ENCODE assay signal across 8 cellular contexts in the genomic region with DNA sequence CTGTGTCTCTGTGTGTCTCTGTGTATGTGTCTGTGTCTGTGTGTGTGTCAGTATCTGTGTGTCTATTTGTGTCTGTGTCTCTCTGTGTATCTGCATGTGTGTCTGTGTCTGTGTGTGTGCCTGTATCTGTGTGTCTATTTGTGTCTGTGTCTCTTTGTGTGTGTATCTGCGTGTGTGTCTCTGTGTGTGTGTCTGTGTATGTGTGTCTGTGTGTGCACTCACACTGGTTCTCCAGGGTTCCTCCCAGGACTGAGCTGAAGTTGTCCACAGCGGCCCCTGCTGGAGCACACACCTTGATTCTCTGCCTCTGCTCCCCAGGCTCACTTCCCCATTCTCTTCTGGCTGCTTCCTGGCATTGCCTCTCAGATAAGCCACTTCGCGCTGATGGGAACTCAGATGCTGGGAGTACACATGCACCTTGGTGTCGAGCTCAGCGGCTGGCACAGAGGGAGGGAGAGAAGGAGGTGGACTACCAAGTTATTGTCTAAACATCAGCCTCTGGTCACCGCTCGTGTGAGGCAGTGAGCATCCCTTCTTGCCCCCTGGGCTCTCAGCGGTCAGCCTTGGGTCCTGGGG.
DNase-seq lines count a peak whose midpoint lies in the region; ATAC-seq and TF ChIP-seq lines count a peak whose summit lies in the region.

No MANE protein-coding gene starts in this region.

- no peaks in the 10 kb centered on the region for H3K36me3 Mint-ChIP-seq in activated CD4-positive, alpha-beta T cell treated with anti-CD3 and anti-CD28 coated beads, Interleukin-2, amount 10 ng/mL, durations not matched to agents 24 days and 14 days (ENCODE audit: low read depth)
- H3K36me3 Mint-ChIP-seq in GM23338 (ENCODE audit: low read depth) = no peaks in the 10 kb centered on the region
- H3K36me3 Mint-ChIP-seq in activated CD8-positive, alpha-beta T cell treated with anti-CD3 and anti-CD28 coated beads, Interleukin-2, amount 10 ng/mL, durations not matched to agents 7 days and 5 days (ENCODE audit: low read depth) = no peaks in the 10 kb centered on the region

- no peaks in the 10 kb centered on the region for H4K20me1 ChIP-seq in GM23338 (replicated peaks; ENCODE audit: insufficient read depth)

- no peaks in the 10 kb centered on the region for H3F3A ChIP-seq in GM23338 (replicated peaks; ENCODE audit: low read depth)

- no peak overlapping the region for H3K27ac Mint-ChIP-seq in activated CD4-positive, alpha-beta T cell treated with anti-CD3 and anti-CD28 coated beads, Interleukin-2, amount 10 ng/mL, durations not matched to agents 24 days and 14 days
- H3K27ac Mint-ChIP-seq in GM23338 = no peak overlapping the region
- no peak overlapping the region for H3K27ac Mint-ChIP-seq in activated CD8-positive, alpha-beta T cell treated with anti-CD3 and anti-CD28 coated beads, Interleukin-2, amount 10 ng/mL, durations not matched to agents 7 days and 5 days

- CTCF ChIA-PET in activated CD8-positive, alpha-beta T cell treated with anti-CD3 and anti-CD28 coated beads, Interleukin-2, amount 10 ng/mL, durations not matched to agents 7 days and 5 days (lab: Charles Lee) = interaction anchor here (0.7 to 1.2 kb wide), 5 partner anchors 10 to 555 kb away, joined by 3 to 5 read pairs (median 4); no protein-coding TSS in a partner anchor

- no peaks in the 10 kb centered on the region for H3K9me3 ChIP-seq in skeletal muscle tissue (ENCODE audit: control insufficient read depth in 3 of 3, low read length in 3 of 3)

- POLR2A ChIA-PET in activated CD8-positive, alpha-beta T cell treated with anti-CD3 and anti-CD28 coated beads, Interleukin-2, amount 10 ng/mL, durations not matched to agents 7 days and 5 days (lab: Charles Lee) = no interaction called here

- DNase-seq in activated CD4-positive, alpha-beta T cell treated with anti-CD3 and anti-CD28 coated beads, Interleukin-2, amount 10 ng/mL, durations not matched to agents 24 days and 14 days = peak; percentile 75
- no peak for DNase-seq in activated CD4-positive, alpha-beta T cell treated with anti-CD3 and anti-CD28 coated beads, Interleukin-2, amount 50 U/mL, for 4 hours
- DNase-seq in GM23338 (ENCODE audit: low spot score) (peak; percentile 80), LNCaP clone FGC (ENCODE audit: low read depth) (no peak), left cardiac atrium (peak; percentile 77), NCI-H1417 treated with DMSO at 0.1 percent for 48 hours (lab: John Stamatoyannopoulos, UW) (no peak)
- DNase-seq in activated CD8-positive, alpha-beta T cell treated with anti-CD3 and anti-CD28 coated beads, Interleukin-2, amount 10 ng/mL, durations not matched to agents 7 days and 5 days = peak; percentile 35

- H3K27me3 ChIP-seq in GM23338 (ENCODE audit: insufficient read depth) (no peaks in the 10 kb centered on the region), skeletal muscle tissue (ENCODE audit: control insufficient read depth in 3 of 3, insufficient read depth in 3 of 3, low read length in 3 of 3) (peaks cover 0 to 3% (median 0%) of the 10 kb centered on the region in 3 donors)

- no peak overlapping the region for H3K9ac ChIP-seq in skeletal muscle tissue (ENCODE audit: low read depth in 1 of 3, low read length in 3 of 3)

- ATAC-seq in GM23338 (peak; percentile 97), left cardiac atrium (peak; percentile 71 to 80)
- peak; percentile 51 for ATAC-seq in activated CD8-positive, alpha-beta T cell treated with anti-CD3 and anti-CD28 coated beads, Interleukin-2, amount 10 ng/mL, durations not matched to agents 7 days and 5 days

- H2AFZ ChIP-seq in GM23338 = peak overlapping the region; percentile 91

- intact Hi-C loops in activated CD4-positive, alpha-beta T cell treated with anti-CD3 and anti-CD28 coated beads, Interleukin-2, amount 10 ng/mL, durations not matched to agents 24 days and 14 days (cut with micrococcal nuclease) = loop anchor here (5.0 kb wide), 1 partner anchor 908 kb away; no protein-coding TSS in a partner anchor
- intact Hi-C loops in left cardiac atrium (cut with DNase I) = no loop called here

- H3K27me3 Mint-ChIP-seq in activated CD4-positive, alpha-beta T cell treated with anti-CD3 and anti-CD28 coated beads, Interleukin-2, amount 10 ng/mL, durations not matched to agents 24 days and 14 days = peaks cover 2% of the 10 kb centered on the region
- H3K27me3 Mint-ChIP-seq in GM23338 (ENCODE audit: insufficient read depth, low read depth, poor library complexity) = no peaks in the 10 kb centered on the region
- no peaks in the 10 kb centered on the region for H3K27me3 Mint-ChIP-seq in activated CD8-positive, alpha-beta T cell treated with anti-CD3 and anti-CD28 coated beads, Interleukin-2, amount 10 ng/mL, durations not matched to agents 7 days and 5 days (ENCODE audit: low read depth)

- no peaks in the 10 kb centered on the region for H3K9me2 ChIP-seq in GM23338 (ENCODE audit: insufficient read depth)

- no peaks in the 10 kb centered on the region for H3K4me1 Mint-ChIP-seq in activated CD4-positive, alpha-beta T cell treated with anti-CD3 and anti-CD28 coated beads, Interleukin-2, amount 10 ng/mL, durations not matched to agents 24 days and 14 days
- H3K4me1 Mint-ChIP-seq in GM23338 = peaks cover 7% of the 10 kb centered on the region
- no peaks in the 10 kb centered on the region for H3K4me1 Mint-ChIP-seq in activated CD8-positive, alpha-beta T cell treated with anti-CD3 and anti-CD28 coated beads, Interleukin-2, amount 10 ng/mL, durations not matched to agents 7 days and 5 days (ENCODE audit: low read depth)

- H3K4me2 ChIP-seq in GM23338 = no peak overlapping the region

- TF ChIP-seq CTCF in GM23338 (conservative IDR thresholded peaks at IDR 0.05; ENCODE audit: low read depth in 2 of 2) = peak; percentile 64 to 73
- TF ChIP-seq CTCF in LNCaP clone FGC (IDR thresholded peaks at IDR 0.05; ENCODE audit: control insufficient read depth, extremely low read depth, insufficient read depth) = peak; percentile 78

- no peaks in the 10 kb centered on the region for H3K9me3 Mint-ChIP-seq in activated CD4-positive, alpha-beta T cell treated with anti-CD3 and anti-CD28 coated beads, Interleukin-2, amount 10 ng/mL, durations not matched to agents 24 days and 14 days
- H3K9me3 Mint-ChIP-seq in GM23338 = no peaks in the 10 kb centered on the region
- no peaks in the 10 kb centered on the region for H3K9me3 Mint-ChIP-seq in activated CD8-positive, alpha-beta T cell treated with anti-CD3 and anti-CD28 coated beads, Interleukin-2, amount 10 ng/mL, durations not matched to agents 7 days and 5 days (ENCODE audit: insufficient read depth)

- H3K79me2 ChIP-seq in GM23338 (replicated peaks; ENCODE audit: insufficient read depth) = no peaks in the 10 kb centered on the region

- H3K4me3 Mint-ChIP-seq in activated CD4-positive, alpha-beta T cell treated with anti-CD3 and anti-CD28 coated beads, Interleukin-2, amount 10 ng/mL, durations not matched to agents 24 days and 14 days = no peak overlapping the region
- H3K4me3 Mint-ChIP-seq in GM23338 = no peak overlapping the region
- H3K4me3 Mint-ChIP-seq in activated CD8-positive, alpha-beta T cell treated with anti-CD3 and anti-CD28 coated beads, Interleukin-2, amount 10 ng/mL, durations not matched to agents 7 days and 5 days = no peak overlapping the region

- H3K4me1 ChIP-seq in GM23338 (ENCODE audit: insufficient read depth) (no peaks in the 10 kb centered on the region), skeletal muscle tissue (ENCODE audit: control insufficient read depth in 3 of 3, insufficient read depth in 3 of 3, low read length in 3 of 3) (peaks cover 13 to 21% (median 19%) of the 10 kb centered on the region in 3 donors)

- H3K36me3 ChIP-seq in GM23338 (ENCODE audit: insufficient read depth) = no peaks in the 10 kb centered on the region
- H3K36me3 ChIP-seq in skeletal muscle tissue (ENCODE audit: control insufficient read depth in 3 of 3, insufficient read depth in 3 of 3, low read length in 3 of 3) = no peaks in the 10 kb centered on the region

- H3K27ac ChIP-seq in GM23338 (ENCODE audit: low read depth) = no peak overlapping the region
- peak overlapping the region; percentile 12 for H3K27ac ChIP-seq in skeletal muscle tissue (ENCODE audit: low read depth, low read length)

- H3K4me3 ChIP-seq in GM23338 (no peak overlapping the region), LNCaP clone FGC (ENCODE audit: low read depth, low read length) (no peak overlapping the region), skeletal muscle tissue (ENCODE audit: low read length in 3 of 3) (no peak overlapping the region)

TF ChIP-seq in GM23338, 12 proteins besides CTCF, POLR2A, EP300 and RAD21 (continues in another document):
- TF ChIP-seq STAT1 (IDR thresholded peaks at IDR 0.05; ENCODE audit: unreplicated experiment) (no peak), ZNF331 (CRISPR knock-in tag; IDR thresholded peaks at IDR 0.05; ENCODE audit: low read depth) (no peak), POLR2AphosphoS5 (IDR thresholded peaks at IDR 0.05; ENCODE audit: low read depth) (no peak), EZH2 (IDR thresholded peaks at IDR 0.05; ENCODE audit: low read depth, unreplicated experiment) (no peak)

Comparison
In these comparisons a context has a peak if more than half of its experiments do, and no peak if none do; other contexts are left out.
1. DNase-seq: peak in activated CD4-positive, alpha-beta T cell treated with anti-CD3 and anti-CD28 coated beads, Interleukin-2, amount 10 ng/mL, durations not matched to agents 24 days and 14 days (single experiment), GM23338 (single experiment), activated CD8-positive, alpha-beta T cell treated with anti-CD3 and anti-CD28 coated beads, Interleukin-2, amount 10 ng/mL, durations not matched to agents 7 days and 5 days (single experiment) and left cardiac atrium (single experiment); none in activated CD4-positive, alpha-beta T cell treated with anti-CD3 and anti-CD28 coated beads, Interleukin-2, amount 50 U/mL, for 4 hours (0 of 2), LNCaP clone FGC (single experiment) and NCI-H1417 treated with DMSO at 0.1 percent for 48 hours (single experiment).
2. Peak in every context shown above with its lines, with median percentiles within 50 percentile points of each other: ATAC-seq.